In genomic region chr5:147303976-147304375, GRCh38 we compare ENCODE assay signal across 11 cellular contexts.
DNase-seq lines count a peak whose midpoint lies in the region; ATAC-seq, FAIRE-seq and TF ChIP-seq lines count a peak whose summit lies in the region.
"Had no signal": no experiment of that assay in that cellular context is flagged by ENCODE, and none has a peak within 500 bp of the region (broad histone marks: within the 10 kb centered on the region; RNA-seq: fewer than 3 reads in every experiment).

No MANE protein-coding gene starts in this region.

- DNase-seq in GM03348 (ENCODE audit: low spot score), result peak; percentile 57
- DNase-seq in RCC 7860 (ENCODE audit: low spot score), result peak; percentile 83
- peak; percentile 53 to 98 for DNase-seq in fibroblast of lung (ENCODE audit: low read depth in 2 of 2)
- DNase-seq in DMS153 (lab: John Stamatoyannopoulos, UW), result no peak
- DNase-seq in amygdala (lab: John Stamatoyannopoulos, UW), result no peak
- DNase-seq: activated T-cell treated with anti-CD3 and anti-CD28 coated beads, Interleukin-2, amount 50 U/mL, for 1 hour; immature natural killer cell had no signal

- H3K9ac ChIP-seq in fibroblast of lung (ENCODE audit: insufficient read depth, low read length), result no peak overlapping the region
- H3K9ac ChIP-seq in skeletal muscle satellite cell (ENCODE audit: low read depth, low read length), result peak overlapping the region; percentile 37

- no peaks in the 10 kb centered on the region for H3K4me1 ChIP-seq in fibroblast of lung (ENCODE audit: control insufficient read depth, extremely low read depth, insufficient read depth, low read length)
- H3K4me1 ChIP-seq in skeletal muscle satellite cell (ENCODE audit: control insufficient read depth, insufficient read depth, low read length), result peaks cover 30% of the 10 kb centered on the region
- H3K4me1 ChIP-seq: vagina had no signal

- H3K9me3 ChIP-seq in fibroblast of lung (ENCODE audit: control insufficient read depth, insufficient read depth, low read depth, low read length), result no peaks in the 10 kb centered on the region
- no peaks in the 10 kb centered on the region for H3K9me3 ChIP-seq in skeletal muscle satellite cell (replicated peaks; ENCODE audit: low read length)
- H3K9me3 ChIP-seq: vagina had no signal

- no peak overlapping the region for H2AFZ ChIP-seq in fibroblast of lung (ENCODE audit: low read length)

- FAIRE-seq in RCC 7860 (lab: Jason Lieb, UNC), result peak; percentile 95

- H3K27me3 ChIP-seq in fibroblast of lung (ENCODE audit: control insufficient read depth, insufficient read depth, low read length), result no peaks in the 10 kb centered on the region
- H3K27me3 ChIP-seq in skeletal muscle satellite cell (ENCODE audit: control insufficient read depth, insufficient read depth, low read length), result no peaks in the 10 kb centered on the region
- H3K27me3 ChIP-seq: vagina had no signal

- no peak overlapping the region for H3K4me3 ChIP-seq in fibroblast of lung (replicated peaks in 1 of 4; ENCODE audit: control extremely low read depth in 1 of 4, insufficient read depth in 1 of 4, low read depth in 3 of 4, low read length in 4 of 4)
- H3K4me3 ChIP-seq in skeletal muscle satellite cell (ENCODE audit: low read length), result no peak overlapping the region
- H3K4me3 ChIP-seq: vagina had no signal

- no peak for TF ChIP-seq CTCF in fibroblast of lung (conservative IDR thresholded peaks at IDR 0.05 in 1 of 2, IDR thresholded peaks at IDR 0.05 in 1 of 2; ENCODE audit: low read depth in 1 of 2, low read length in 2 of 2)

- no peaks in the 10 kb centered on the region for H4K20me1 ChIP-seq in fibroblast of lung (ENCODE audit: control insufficient read depth, extremely low read depth, insufficient read depth, low read length)

- no peak overlapping the region for H3K27ac ChIP-seq in fibroblast of lung (ENCODE audit: insufficient read depth, low read length)
- H3K27ac ChIP-seq: vagina had no signal

- ATAC-seq in GM19395 (IDR thresholded peaks at IDR 0.05; ENCODE audit: unreplicated experiment) (no peak), HG02973 (IDR thresholded peaks at IDR 0.05; ENCODE audit: unreplicated experiment) (no peak)

- H3K36me3 ChIP-seq in fibroblast of lung (ENCODE audit: control insufficient read depth, insufficient read depth, low read length) (no peaks in the 10 kb centered on the region), skeletal muscle satellite cell (ENCODE audit: insufficient read depth, low read length) (no peaks in the 10 kb centered on the region)
- H3K36me3 ChIP-seq: vagina had no signal

- H3K4me2 ChIP-seq in fibroblast of lung (ENCODE audit: extremely low read depth, insufficient read depth, low read length), result no peak overlapping the region
- peak overlapping the region; percentile 58 for H3K4me2 ChIP-seq in skeletal muscle satellite cell (ENCODE audit: low read length)

- H3K79me2 ChIP-seq in fibroblast of lung (ENCODE audit: control insufficient read depth, insufficient read depth, low read length), result no peaks in the 10 kb centered on the region

Comparison
In these comparisons a context has a peak if more than half of its experiments do, and no peak if none do; other contexts are left out.
1. DNase-seq: peak in GM03348 (single experiment), RCC 7860 (single experiment) and fibroblast of lung (2 of 2); none in DMS153 (single experiment) and amygdala (0 of 56).